Comparison of ENCODE assay signal across 9 cellular contexts in genomic region chr4:102610007-102610406, GRCh38.
DNase-seq lines count a peak whose midpoint lies in the region; ATAC-seq, FAIRE-seq and TF ChIP-seq lines count a peak whose summit lies in the region.
"Had no signal": no experiment of that assay in that cellular context is flagged by ENCODE, and none has a peak within 500 bp of the region (broad histone marks: within the 10 kb centered on the region; RNA-seq: fewer than 3 reads in every experiment).

No MANE protein-coding gene starts in this region.

- no peak for TF ChIP-seq POLR2A in HCT116 (IDR thresholded peaks at IDR 0.05; ENCODE audit: borderline replicate concordance, extremely low read depth, insufficient read depth, insufficient read length)
- TF ChIP-seq POLR2A in lower leg skin (IDR thresholded peaks at IDR 0.05), result no peak

- H3K36me3 ChIP-seq in HCT116 (ENCODE audit: control insufficient read depth in 1 of 2, insufficient read depth in 2 of 2, low read length in 2 of 2), result peaks cover 10 to 11% of the 10 kb centered on the region in 2 experiments; a peak in 3 of 4 replicates
- peaks cover 20% of the 10 kb centered on the region for H3K36me3 ChIP-seq in WERI-Rb-1
- peaks cover 19 to 44% of the 10 kb centered on the region in 2 experiments for H3K36me3 ChIP-seq in keratinocyte (ENCODE audit: control insufficient read depth in 2 of 2, extremely low read depth in 1 of 2, insufficient read depth in 2 of 2, low read length in 2 of 2)

- no peaks in the 10 kb centered on the region for H3K9me2 ChIP-seq in HCT116 (ENCODE audit: insufficient read depth)

- TF ChIP-seq CTCF in D721Med (IDR thresholded peaks at IDR 0.05; ENCODE audit: insufficient read depth, missing control alignments) (peak; percentile 54), HCT116 (IDR thresholded peaks at IDR 0.05 in 2 of 3, conservative IDR thresholded peaks at IDR 0.05 in 1 of 3; ENCODE audit: borderline replicate concordance in 1 of 3, insufficient read depth in 1 of 3, low read depth in 2 of 3, low read length in 2 of 3) (peak; percentile 49 to 52 (median 50); a peak in 5 of 6 replicates), WERI-Rb-1 (IDR thresholded peaks at IDR 0.05; ENCODE audit: low read depth, low read length) (peak; percentile 49), keratinocyte (optimal IDR thresholded peaks at IDR 0.05 in 1 of 3, IDR thresholded peaks at IDR 0.05 in 1 of 3, conservative IDR thresholded peaks at IDR 0.05 in 1 of 3; ENCODE audit: extremely low read depth in 1 of 3, insufficient read depth in 2 of 3, low read length in 3 of 3) (peak in 2 of 3 experiments; percentile 19 to 24), lower leg skin (IDR thresholded peaks at IDR 0.05) (no peak)

- peak; percentile 55 for TF ChIP-seq RAD21 in HCT116 (IDR thresholded peaks at IDR 0.05; ENCODE audit: low read depth)

- H4K20me1 ChIP-seq in HCT116 (ENCODE audit: insufficient read depth) (no peaks in the 10 kb centered on the region), keratinocyte (ENCODE audit: control insufficient read depth, extremely low read depth, insufficient read depth, low read length) (no peaks in the 10 kb centered on the region)

- H3K79me2 ChIP-seq in HCT116 (ENCODE audit: insufficient read depth, low read length) (no peaks in the 10 kb centered on the region), keratinocyte (ENCODE audit: control insufficient read depth, insufficient read depth, low read length) (no peaks in the 10 kb centered on the region)

- H2AFZ ChIP-seq in HCT116 (ENCODE audit: low read depth, low read length, poor library complexity, severe bottlenecking) (no peak overlapping the region), keratinocyte (ENCODE audit: control insufficient read depth, low read length) (no peak overlapping the region)

- H3K9me1 ChIP-seq in keratinocyte (ENCODE audit: control insufficient read depth, extremely low read depth, insufficient read depth, low read length), result no peaks in the 10 kb centered on the region

- FAIRE-seq in D721Med (lab: Jason Lieb, UNC), result no peak
- no peak for FAIRE-seq in keratinocyte (lab: Jason Lieb, UNC)

- POLR2A ChIA-PET in HCT116 (lab: Charles Lee), result no interaction called here

- CTCF ChIA-PET in HCT116 (lab: Charles Lee), result no interaction called here

- ATAC-seq in HCT116 (peak; percentile 72), HG03439 (IDR thresholded peaks at IDR 0.05; ENCODE audit: unreplicated experiment) (no peak), GM18867 (IDR thresholded peaks at IDR 0.05; ENCODE audit: unreplicated experiment) (no peak), HG03139 (IDR thresholded peaks at IDR 0.05; ENCODE audit: unreplicated experiment) (no peak)

- DNase-seq in D721Med (ENCODE audit: insufficient read length, low spot score) (no peak), HCT116 (ENCODE audit: low read depth, low spot score) (no peak), WERI-Rb-1 (no peak), keratinocyte (ENCODE audit: low read depth, low spot score) (no peak), lower leg skin (ENCODE audit: low spot score in 2 of 2) (no peak)

- no peak overlapping the region for H3K27ac ChIP-seq in HCT116 (ENCODE audit: low read depth, low read length)
- no peak overlapping the region for H3K27ac ChIP-seq in WERI-Rb-1
- H3K27ac ChIP-seq in keratinocyte (ENCODE audit: control insufficient read depth, insufficient read depth, low read length), result no peak overlapping the region
- H3K27ac ChIP-seq: SJCRH30 had no signal

- H3K27me3 ChIP-seq in HCT116 (ENCODE audit: insufficient read depth, low read length), result no peaks in the 10 kb centered on the region
- no peaks in the 10 kb centered on the region for H3K27me3 ChIP-seq in WERI-Rb-1 (ENCODE audit: insufficient read depth, low read depth, severe bottlenecking)
- H3K27me3 ChIP-seq in keratinocyte (ENCODE audit: control insufficient read depth, extremely low read depth, insufficient read depth, low read length), result no peaks in the 10 kb centered on the region
- H3K27me3 ChIP-seq: SJCRH30 had no signal

- RAD21 ChIA-PET in HCT116 (lab: Charles Lee; ENCODE audit: low non-redundant PET in 1 of 2, low total read pairs in 2 of 2, uncharacterized antibody in 2 of 2, unreplicated experiment in 2 of 2), result no interaction called here

- intact Hi-C loops in HCT116 (cut with micrococcal nuclease), result no loop called here
- intact Hi-C loops in lower leg skin (cut with DNase I; ENCODE audit: low total_unique reads), result loop anchor here (10.0 kb wide), 1 partner anchor 485 kb away; the partner anchor contains the start of gene BDH2

- no TSS peak for BruUV-seq in HCT116 (replicated peaks; lab: Mats Ljungman, UMichigan)

- no peak overlapping the region for H3K4me2 ChIP-seq in HCT116 (ENCODE audit: low read length)
- H3K4me2 ChIP-seq in keratinocyte (ENCODE audit: control insufficient read depth, extremely low read depth, insufficient read depth, low read depth, low read length), result no peak overlapping the region

- dilution Hi-C loops in keratinocyte (cut with MboI; ENCODE audit: extremely low pct_ligation_motif_present, low sequenced_read_pairs), result no loop called here

- no peaks in the 10 kb centered on the region for H3K4me1 ChIP-seq in HCT116 (ENCODE audit: control insufficient read depth in 1 of 2, insufficient read depth in 2 of 2, low read length in 2 of 2)
- peaks cover 23% of the 10 kb centered on the region for H3K4me1 ChIP-seq in keratinocyte (ENCODE audit: control insufficient read depth, extremely low read depth, insufficient read depth, low read length)
- H3K4me1 ChIP-seq: SJCRH30 had no signal

- no peak overlapping the region for H3K9ac ChIP-seq in HCT116 (ENCODE audit: low read length)
- no peak overlapping the region for H3K9ac ChIP-seq in keratinocyte (ENCODE audit: control insufficient read depth, extremely low read depth, insufficient read depth, low read length)

- H3K9me3 ChIP-seq in HCT116 (ENCODE audit: control insufficient read depth in 1 of 2, insufficient read depth in 1 of 2, low read depth in 1 of 2, low read length in 2 of 2) (no peaks in the 10 kb centered on the region), WERI-Rb-1 (ENCODE audit: severe bottlenecking) (no peaks in the 10 kb centered on the region), keratinocyte (ENCODE audit: control insufficient read depth, low read depth, low read length) (no peaks in the 10 kb centered on the region)
- H3K9me3 ChIP-seq: SJCRH30 had no signal

- H3K4me3 ChIP-seq in HCT116 (replicated peaks in 1 of 2; ENCODE audit: low read depth in 1 of 2, low read length in 2 of 2), result no peak overlapping the region
- no peak overlapping the region for H3K4me3 ChIP-seq in WERI-Rb-1 (ENCODE audit: low read depth, low read length)
- H3K4me3 ChIP-seq in keratinocyte (ENCODE audit: control insufficient read depth in 2 of 3, extremely low read depth in 1 of 3, insufficient read depth in 2 of 3, low read depth in 1 of 3, low read length in 3 of 3), result no peak overlapping the region
- H3K4me3 ChIP-seq in lower leg skin (ENCODE audit: low read depth, poor library complexity, severe bottlenecking), result no peak overlapping the region
- H3K4me3 ChIP-seq: SJCRH30 had no signal

TF ChIP-seq in HCT116, 20 proteins besides CTCF, POLR2A, EP300 and RAD21 (continues in another document):
- TF ChIP-seq ELF1 (IDR thresholded peaks at IDR 0.05; ENCODE audit: borderline replicate concordance, low read depth) (no peak), TCF7L2 (IDR thresholded peaks at IDR 0.05; ENCODE audit: borderline replicate concordance, extremely low read depth, insufficient read depth, insufficient read length) (no peak), EZH2phosphoT487 (IDR thresholded peaks at IDR 0.05; ENCODE audit: borderline replicate concordance) (no peak), SP1 (IDR thresholded peaks at IDR 0.05; ENCODE audit: low read depth) (no peak), FOSL1 (IDR thresholded peaks at IDR 0.05; ENCODE audit: low read depth) (no peak), SRF (IDR thresholded peaks at IDR 0.05; ENCODE audit: low read depth) (no peak), YY1 (IDR thresholded peaks at IDR 0.05; ENCODE audit: extremely low read depth, insufficient replicate concordance, low read depth, low read length) (no peak), ATF3 (IDR thresholded peaks at IDR 0.05) (no peak), CBX3 (IDR thresholded peaks at IDR 0.05; ENCODE audit: low read depth) (no peak)
- TF ChIP-seq, protein P1, sequence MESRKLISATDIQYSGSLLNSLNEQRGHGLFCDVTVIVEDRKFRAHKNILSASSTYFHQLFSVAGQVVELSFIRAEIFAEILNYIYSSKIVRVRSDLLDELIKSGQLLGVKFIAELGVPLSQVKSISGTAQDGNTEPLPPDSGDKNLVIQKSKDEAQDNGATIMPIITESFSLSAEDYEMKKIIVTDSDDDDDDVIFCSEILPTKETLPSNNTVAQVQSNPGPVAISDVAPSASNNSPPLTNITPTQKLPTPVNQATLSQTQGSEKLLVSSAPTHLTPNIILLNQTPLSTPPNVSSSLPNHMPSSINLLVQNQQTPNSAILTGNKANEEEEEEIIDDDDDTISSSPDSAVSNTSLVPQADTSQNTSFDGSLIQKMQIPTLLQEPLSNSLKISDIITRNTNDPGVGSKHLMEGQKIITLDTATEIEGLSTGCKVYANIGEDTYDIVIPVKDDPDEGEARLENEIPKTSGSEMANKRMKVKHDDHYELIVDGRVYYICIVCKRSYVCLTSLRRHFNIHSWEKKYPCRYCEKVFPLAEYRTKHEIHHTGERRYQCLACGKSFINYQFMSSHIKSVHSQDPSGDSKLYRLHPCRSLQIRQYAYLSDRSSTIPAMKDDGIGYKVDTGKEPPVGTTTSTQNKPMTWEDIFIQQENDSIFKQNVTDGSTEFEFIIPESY (IDR thresholded peaks at IDR 0.05; ENCODE audit: extremely low read depth, insufficient replicate concordance, low read length), result no peak

Comparison
In these comparisons a context has a peak if more than half of its experiments do, and no peak if none do; other contexts are left out.
1. CTCF ChIP-seq: peak in D721Med (single experiment), HCT116 (3 of 3), WERI-Rb-1 (single experiment) and keratinocyte (2 of 3); none in lower leg skin (0 of 3).